ENCODE assay signal across 11 cellular contexts in genomic region chr10:132628966-132629900, GRCh38.
DNase-seq lines count a peak whose midpoint lies in the region; ATAC-seq and TF ChIP-seq lines count a peak whose summit lies in the region.
"Had no signal": no experiment of that assay in that cellular context is flagged by ENCODE, and none has a peak within 500 bp of the region (broad histone marks: within the 10 kb centered on the region; RNA-seq: fewer than 3 reads in every experiment).

No MANE protein-coding gene starts in this region.

- TF ChIP-seq POLR2A in Peyer's patch (IDR thresholded peaks at IDR 0.05) (no peak), esophagus squamous epithelium (IDR thresholded peaks at IDR 0.05) (no peak), suprapubic skin (IDR thresholded peaks at IDR 0.05) (no peak)

- 82% methylated on average over 17 to 20 of the region's 21 CpGs for WGBS in esophagus squamous epithelium, 2 donors
- WGBS in suprapubic skin = 85% methylated on average over 17 of the region's 21 CpGs

- no peaks in the 10 kb centered on the region for H3K9me3 ChIP-seq in Peyer's patch
- no peaks in the 10 kb centered on the region for H3K9me3 ChIP-seq in esophagus squamous epithelium
- no peaks in the 10 kb centered on the region for H3K9me3 ChIP-seq in muscle layer of colon (ENCODE audit: low read length)
- no peaks in the 10 kb centered on the region for H3K9me3 ChIP-seq in suprapubic skin

- H3K27me3 ChIP-seq in Peyer's patch = no peaks in the 10 kb centered on the region
- no peaks in the 10 kb centered on the region for H3K27me3 ChIP-seq in esophagus squamous epithelium
- H3K27me3 ChIP-seq in muscle layer of colon (ENCODE audit: control insufficient read depth in 1 of 2, insufficient read depth in 2 of 2, low read length in 2 of 2) = no peaks in the 10 kb centered on the region
- no peaks in the 10 kb centered on the region for H3K27me3 ChIP-seq in suprapubic skin

- H3K9ac ChIP-seq in muscle layer of colon (ENCODE audit: low read length) = peak overlapping the region; percentile 40

- intact Hi-C loops in esophagus squamous epithelium (cut with DNase I) = no loop called here

- H3K4me3 ChIP-seq in Peyer's patch (no peak overlapping the region), esophagus squamous epithelium (no peak overlapping the region), muscle layer of colon (ENCODE audit: low read depth in 1 of 2, low read length in 2 of 2) (peak overlapping the region in 1 of 2 donors; percentile 9), suprapubic skin (no peak overlapping the region)

- TF ChIP-seq CTCF in Peyer's patch (IDR thresholded peaks at IDR 0.05) (no peak), esophagus squamous epithelium (IDR thresholded peaks at IDR 0.05) (no peak), suprapubic skin (IDR thresholded peaks at IDR 0.05) (no peak)

- peak overlapping the region; percentile 1 to 91 (median 26) for H3K27ac ChIP-seq in Peyer's patch
- peak overlapping the region; percentile 43 to 88 (median 82) for H3K27ac ChIP-seq in esophagus squamous epithelium
- peak overlapping the region; percentile 95 for H3K27ac ChIP-seq in muscle layer of colon (ENCODE audit: low read depth, low read length)
- peak overlapping the region; percentile 32 for H3K27ac ChIP-seq in suprapubic skin

- H3K36me3 ChIP-seq in Peyer's patch (no peaks in the 10 kb centered on the region), esophagus squamous epithelium (no peaks in the 10 kb centered on the region), muscle layer of colon (ENCODE audit: insufficient read depth, low read length) (no peaks in the 10 kb centered on the region), suprapubic skin (no peaks in the 10 kb centered on the region)

- no peak for ATAC-seq in HG03442 (IDR thresholded peaks at IDR 0.05; ENCODE audit: unreplicated experiment)

- H3K4me1 ChIP-seq in Peyer's patch (peaks cover 0 to 73% (median 4%) of the 10 kb centered on the region in 4 donors), esophagus squamous epithelium (peaks cover 14 to 97% (median 56%) of the 10 kb centered on the region in 3 donors), muscle layer of colon (ENCODE audit: insufficient read depth, low read length) (peaks cover 89% of the 10 kb centered on the region), suprapubic skin (peaks cover 80% of the 10 kb centered on the region)

- no peak for TF ChIP-seq EP300 in suprapubic skin (IDR thresholded peaks at IDR 0.05)

- DNase-seq in Peyer's patch (peak in 2 of 3 donors; percentile 41 to 44), esophagus squamous epithelium (lab: John Stamatoyannopoulos, UW) (no peak), suprapubic skin (ENCODE audit: low spot score in 2 of 2) (peak; percentile 49 to 62), NCI-H1436 treated with DMSO at 0.1 percent for 48 hours (lab: John Stamatoyannopoulos, UW) (no peak), NCI-H1105 treated with DMSO at 0.1 percent for 48 hours (lab: John Stamatoyannopoulos, UW) (no peak)
- no peak for DNase-seq in NK-92 treated with Interleukin-12 subunit alpha and Interleukin-12 subunit beta, amount 100 ng/mL, for 24 hours (lab: John Stamatoyannopoulos, UW)
- DNase-seq: activated CD4-positive, alpha-beta T cell treated with anti-CD3 and anti-CD28 coated beads, Interleukin-2, amount 10 ng/mL, durations not matched to agents 7 days and 5 days; activated gamma-delta T cell; NCI-H345 had no signal

Comparison
In these comparisons a context has a peak if more than half of its experiments do, and no peak if none do; other contexts are left out.
1. DNase-seq: peak in Peyer's patch (2 of 3) and suprapubic skin (2 of 2); none in esophagus squamous epithelium (single experiment), NK-92 treated with Interleukin-12 subunit alpha and Interleukin-12 subunit beta, amount 100 ng/mL, for 24 hours (single experiment), NCI-H1436 treated with DMSO at 0.1 percent for 48 hours (single experiment) and NCI-H1105 treated with DMSO at 0.1 percent for 48 hours (single experiment).
2. H3K27ac ChIP-seq: peak in every context shown above with its lines; median percentile 95 in muscle layer of colon; 82 in esophagus squamous epithelium; 32 in suprapubic skin; 26 in Peyer's patch.